ENCODE assay signal across 2 cellular contexts in genomic region chr3:179646177-179646576, GRCh38.
TF ChIP-seq lines count a peak whose summit lies in the region.

No MANE protein-coding gene starts in this region.

TF ChIP-seq in SK-N-SH treated with all-trans-retinoic acid at 6 μM for 48 hours, 23 proteins besides CTCF, POLR2A, EP300 and RAD21 (continued from another document):
- TF ChIP-seq POU6F1 (CRISPR knock-in tag; IDR thresholded peaks at IDR 0.05; ENCODE audit: borderline replicate concordance, low read depth) (no peak), TSHZ2 (CRISPR knock-in tag; IDR thresholded peaks at IDR 0.05) (no peak)

TF ChIP-seq in SK-N-SH, 30 proteins besides CTCF, POLR2A, EP300 and RAD21 (continued from another document):
- TF ChIP-seq FOSL2 (IDR thresholded peaks at IDR 0.05; ENCODE audit: borderline replicate concordance, low read depth), result no peak
- TF ChIP-seq TCF12 (IDR thresholded peaks at IDR 0.05), result no peak
- TF ChIP-seq TEAD4 (IDR thresholded peaks at IDR 0.05; ENCODE audit: borderline replicate concordance, insufficient read depth), result no peak
- no peak for TF ChIP-seq SIN3A (IDR thresholded peaks at IDR 0.05; ENCODE audit: borderline replicate concordance, low read depth, low read length)
- no peak for TF ChIP-seq GABPA (IDR thresholded peaks at IDR 0.05; ENCODE audit: low read depth)
- no peak for TF ChIP-seq RCOR1 (IDR thresholded peaks at IDR 0.05; ENCODE audit: low read length)
- no peak for TF ChIP-seq POLR2AphosphoS5 (IDR thresholded peaks at IDR 0.05; ENCODE audit: low read depth, low read length)
